In genomic region chr3:119367000-119367399, GRCh38 we compare ENCODE assay signal across 28 cellular contexts.
"Had no signal": no experiment of that assay in that cellular context is flagged by ENCODE, and none has a peak within 500 bp of the region (broad histone marks: within the 10 kb centered on the region; RNA-seq: fewer than 3 reads in every experiment).

No MANE protein-coding gene starts in this region.

- H3K4me1 Mint-ChIP-seq: naive thymus-derived CD4-positive, alpha-beta T cell; natural killer cell; nephron had no signal

- H3K4me2 ChIP-seq: neural progenitor cell had no signal

- H3K27me3 Mint-ChIP-seq: naive thymus-derived CD4-positive, alpha-beta T cell; progenitor cell of endocrine pancreas; stimulated activated naive CD8-positive, alpha-beta T cell treated with anti-CD3 and anti-CD28 coated beads, Interleukin-15, Interleukin-2, amounts not matched to agents 100 ng/mL and 50 ng/mL, for 24 hours; type B pancreatic cell had no signal

- H3K9me3 ChIP-seq: ovary, psoas muscle, right lobe of liver, sigmoid colon, stomach, thoracic aorta, tibial artery, transverse colon, upper lobe of right lung, uterus had no signal

- ATAC-seq: naive thymus-derived CD4-positive, alpha-beta T cell; natural killer cell; psoas muscle; right cardiac atrium; right lobe of liver; stimulated activated effector memory CD8-positive, alpha-beta T cell treated with anti-CD3 and anti-CD28 coated beads, Interleukin-12 subunit alpha, Interleukin-12 subunit beta, amount 100 ng/mL, for 72 hours; upper lobe of right lung had no signal

- H3K9ac ChIP-seq: neural progenitor cell, parathyroid adenoma had no signal

- H3K4me1 ChIP-seq: parathyroid adenoma, psoas muscle, right lobe of liver, sigmoid colon, stomach, tibial artery, transverse colon, uterus had no signal

- H2AFZ ChIP-seq: neural progenitor cell, parathyroid adenoma had no signal

- H3K4me3 ChIP-seq: neural progenitor cell, ovary, psoas muscle, right lobe of liver, sigmoid colon, stomach, thoracic aorta, tibial artery, transverse colon, upper lobe of right lung, uterus had no signal

- H3K27ac Mint-ChIP-seq: naive thymus-derived CD4-positive, alpha-beta T cell; natural killer cell; nephron; neural progenitor cell; progenitor cell of endocrine pancreas; stimulated activated effector memory CD8-positive, alpha-beta T cell treated with anti-CD3 and anti-CD28 coated beads, Interleukin-12 subunit alpha, Interleukin-12 subunit beta, amount 100 ng/mL, for 72 hours; stimulated activated naive CD8-positive, alpha-beta T cell treated with anti-CD3 and anti-CD28 coated beads, Interleukin-15, Interleukin-2, amounts not matched to agents 100 ng/mL and 50 ng/mL, for 24 hours; type B pancreatic cell had no signal

- H3K36me3 Mint-ChIP-seq: natural killer cell, neural progenitor cell had no signal

- H3K27ac ChIP-seq: neural progenitor cell, ovary, parathyroid adenoma, psoas muscle, right lobe of liver, sigmoid colon, stomach, thoracic aorta, tibial artery, transverse colon, upper lobe of right lung, uterus had no signal

- H3K4me3 Mint-ChIP-seq: naive thymus-derived CD4-positive, alpha-beta T cell; natural killer cell; nephron; neural progenitor cell; stimulated activated effector memory CD8-positive, alpha-beta T cell treated with anti-CD3 and anti-CD28 coated beads, Interleukin-12 subunit alpha, Interleukin-12 subunit beta, amount 100 ng/mL, for 72 hours; stimulated activated naive CD8-positive, alpha-beta T cell treated with anti-CD3 and anti-CD28 coated beads, Interleukin-15, Interleukin-2, amounts not matched to agents 100 ng/mL and 50 ng/mL, for 24 hours; type B pancreatic cell had no signal

- H3K27me3 ChIP-seq: neural progenitor cell, ovary, right lobe of liver, sigmoid colon, stomach, tibial artery, transverse colon, upper lobe of right lung, uterus had no signal

- H3K9me3 Mint-ChIP-seq: natural killer cell; nephron; neural progenitor cell; stimulated activated effector memory CD8-positive, alpha-beta T cell treated with anti-CD3 and anti-CD28 coated beads, Interleukin-12 subunit alpha, Interleukin-12 subunit beta, amount 100 ng/mL, for 72 hours; type B pancreatic cell had no signal

- H3K79me2 ChIP-seq: parathyroid adenoma had no signal

- H3K36me3 ChIP-seq: neural progenitor cell, ovary, right lobe of liver, uterus had no signal

- DNase-seq: naive thymus-derived CD4-positive, alpha-beta T cell; natural killer cell; occipital lobe; ovary; posterior cingulate gyrus; psoas muscle; right cardiac atrium; right lobe of liver; sigmoid colon; small intestine; stimulated activated CD4-positive, alpha-beta T cell treated with anti-CD3 and anti-CD28 coated beads, Interleukin-15, amount 100 ng/mL, for 24 hours; stimulated activated CD4-positive, alpha-beta T cell treated with anti-CD3 and anti-CD28 coated beads, Interleukin-2, amount 100 ng/mL, for 24 hours; stimulated activated CD4-positive, alpha-beta T cell treated with anti-CD3 and anti-CD28 coated beads, Interleukin-2, amount 100 ng/mL, for 48 hours; stimulated activated CD4-positive, alpha-beta T cell treated with anti-CD3 and anti-CD28 coated beads, Interleukin-4, amount 100 ng/mL, for 24 hours; stimulated activated naive CD4-positive, alpha-beta T cell treated with Interleukin-2 at 50 U/mL for 16 hours; stomach; tibial artery; transverse colon; upper lobe of right lung; uterus had no signal
